In the genomic region with DNA sequence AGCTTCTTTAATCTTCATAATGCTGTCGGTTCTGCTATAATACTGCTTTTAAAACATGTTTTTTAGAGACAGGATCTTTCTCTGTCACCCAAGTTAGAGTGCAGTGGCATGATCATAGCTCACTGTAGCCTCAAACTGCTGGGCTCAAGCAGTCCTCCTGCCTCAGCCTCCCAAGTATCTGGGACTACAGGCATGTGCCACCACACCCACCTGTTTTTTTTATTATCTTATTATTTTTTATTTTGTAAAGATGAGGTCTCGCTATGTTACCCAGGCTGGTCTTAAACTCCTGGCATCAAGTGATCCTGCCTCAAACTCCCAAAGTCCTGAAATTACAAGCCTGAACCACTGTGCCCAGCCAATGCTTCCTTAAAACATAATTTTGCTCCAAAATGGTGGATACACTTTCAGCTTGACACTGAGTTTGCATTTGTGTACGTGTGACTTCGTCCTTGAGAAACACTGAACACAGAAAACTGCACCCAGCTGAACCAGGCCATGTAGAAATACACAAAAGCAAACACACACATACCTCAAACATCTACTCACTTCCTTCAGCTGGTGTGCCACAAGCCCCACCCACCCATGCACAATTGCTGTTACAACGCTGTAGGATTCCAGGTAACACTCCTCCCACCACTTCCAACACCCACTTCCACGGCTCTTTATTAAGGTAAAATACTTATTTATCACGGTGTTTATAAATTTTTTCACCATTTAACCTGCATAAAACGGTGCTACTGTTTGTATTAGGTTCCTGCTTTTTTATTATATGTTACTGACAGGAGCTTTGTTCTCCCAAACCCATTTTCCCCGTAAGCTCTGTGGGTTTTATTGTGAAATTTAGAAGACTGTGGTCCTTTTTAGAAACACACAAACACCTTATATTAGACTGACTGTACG, we compare ENCODE assay signal across 11 cellular contexts.
DNase-seq lines count a peak whose midpoint lies in the region; FAIRE-seq and TF ChIP-seq lines count a peak whose summit lies in the region.
"Had no signal": no experiment of that assay in that cellular context is flagged by ENCODE, and none has a peak within 500 bp of the region (broad histone marks: within the 10 kb centered on the region; RNA-seq: fewer than 3 reads in every experiment).

No MANE protein-coding gene starts in this region.

- H3K27me3 Mint-ChIP-seq in MCF 10A (ENCODE audit: insufficient read depth, unreplicated experiment), result no peaks in the 10 kb centered on the region
- H3K27me3 Mint-ChIP-seq: activated naive CD8-positive, alpha-beta T cell treated with anti-CD3 and anti-CD28 coated beads, Interleukin-2, amount 50 U/mL, for 24 hours had no signal

- CTCF ChIA-PET in MCF 10A (lab: Yijun Ruan, JAX), result interaction anchor here (0.6 to 2.2 kb wide), 11 partner anchors 10 to 928 kb away, joined by 3 to 9 read pairs (median 4); no protein-coding TSS in a partner anchor

- H3K4me3 Mint-ChIP-seq in MCF 10A (ENCODE audit: unreplicated experiment), result peak overlapping the region; percentile 59
- H3K4me3 Mint-ChIP-seq: activated naive CD8-positive, alpha-beta T cell treated with anti-CD3 and anti-CD28 coated beads, Interleukin-2, amount 50 U/mL, for 24 hours had no signal

- H3K27ac ChIP-seq in muscle layer of duodenum (ENCODE audit: low read length) (peak overlapping the region; percentile 41), kidney (ENCODE audit: low read depth in 2 of 2, low read length in 2 of 2) (no peak overlapping the region), thyroid gland (no peak overlapping the region)

- no peaks in the 10 kb centered on the region for H3K9me3 Mint-ChIP-seq in MCF 10A (ENCODE audit: unreplicated experiment)
- H3K9me3 Mint-ChIP-seq: activated naive CD8-positive, alpha-beta T cell treated with anti-CD3 and anti-CD28 coated beads, Interleukin-2, amount 50 U/mL, for 24 hours had no signal

- peaks cover 5 to 10% of the 10 kb centered on the region in 2 donors for H3K4me1 ChIP-seq in muscle layer of duodenum (ENCODE audit: control insufficient read depth in 1 of 2, insufficient read depth in 2 of 2, low read length in 2 of 2)
- H3K4me1 ChIP-seq in kidney (ENCODE audit: control insufficient read depth in 1 of 2, insufficient read depth in 1 of 2, low read depth in 1 of 2, low read length in 2 of 2), result no peaks in the 10 kb centered on the region
- H3K4me1 ChIP-seq in thyroid gland, result peaks cover 0 to 11% of the 10 kb centered on the region in 2 donors

- peak overlapping the region; percentile 90 for H3K27ac Mint-ChIP-seq in MCF 10A (ENCODE audit: low read depth, unreplicated experiment)
- H3K27ac Mint-ChIP-seq: activated naive CD8-positive, alpha-beta T cell treated with anti-CD3 and anti-CD28 coated beads, Interleukin-2, amount 50 U/mL, for 24 hours had no signal

- H3K27me3 ChIP-seq in muscle layer of duodenum (ENCODE audit: low read depth, low read length) (no peaks in the 10 kb centered on the region), thyroid gland (no peaks in the 10 kb centered on the region)
- H3K27me3 ChIP-seq: tibial nerve had no signal

- no peak for TF ChIP-seq POLR2A in thyroid gland (IDR thresholded peaks at IDR 0.05)

- H3K9ac ChIP-seq in kidney (ENCODE audit: low read length in 2 of 2), result no peak overlapping the region

- H3K4me1 Mint-ChIP-seq in MCF 10A (ENCODE audit: insufficient read depth, unreplicated experiment), result peaks cover 16% of the 10 kb centered on the region

- FAIRE-seq in kidney (lab: Jason Lieb, UNC), result no peak

- in situ Hi-C loops in Caki2 (cut with HindIII; ENCODE audit: low pct_unique_long_range_greater_than_20kb, low sequenced_read_pairs), result no loop called here

- no peaks in the 10 kb centered on the region for H3K36me3 Mint-ChIP-seq in MCF 10A (ENCODE audit: insufficient read depth, unreplicated experiment)

- no peaks in the 10 kb centered on the region for H3K36me3 ChIP-seq in muscle layer of duodenum (ENCODE audit: control insufficient read depth in 1 of 2, insufficient read depth in 2 of 2, low read length in 2 of 2)
- H3K36me3 ChIP-seq in kidney (ENCODE audit: control insufficient read depth in 1 of 2, insufficient read depth in 2 of 2, low read length in 2 of 2), result no peaks in the 10 kb centered on the region
- H3K36me3 ChIP-seq in thyroid gland, result no peaks in the 10 kb centered on the region
- H3K36me3 ChIP-seq: tibial nerve had no signal

- WGBS in thyroid gland, 2 donors, result 60 to 72% methylated on average over 10 of the region's 10 CpGs

- DNase-seq in Caki2 (ENCODE audit: low read depth), result peak; percentile 40
- peak; percentile 45 for DNase-seq in NCI-H69 (lab: John Stamatoyannopoulos, UW)
- DNase-seq in MCF 10A (ENCODE audit: unreplicated experiment), result peak; percentile 82
- no peak for DNase-seq in AG08396 (ENCODE audit: low spot score)
- no peak for DNase-seq in kidney
- no peak for DNase-seq in thyroid gland
- DNase-seq in NCI-H1105 treated with DMSO at 0.1 percent for 48 hours (lab: John Stamatoyannopoulos, UW), result no peak
- DNase-seq: activated naive CD8-positive, alpha-beta T cell treated with anti-CD3 and anti-CD28 coated beads, Interleukin-2, amount 50 U/mL, for 24 hours; right cardiac atrium had no signal

- BruUV-seq in MCF 10A (replicated peaks; lab: Mats Ljungman, UMichigan), result no TSS peak

- intact Hi-C loops in MCF 10A (cut with micrococcal nuclease), result loop anchor here (2.0 kb wide), 1 partner anchor 108 kb away; a partner anchor contains a TSS
- intact Hi-C loops in kidney (cut with DNase I), result no loop called here
- intact Hi-C loops in thyroid gland (cut with DNase I), result no loop called here

- no peak for TF ChIP-seq CTCF in MCF 10A (IDR thresholded peaks at IDR 0.05; ENCODE audit: unreplicated experiment)
- no peak for TF ChIP-seq CTCF in kidney (IDR thresholded peaks at IDR 0.05; ENCODE audit: borderline replicate concordance, extremely low read depth, insufficient read depth)
- no peak for TF ChIP-seq CTCF in thyroid gland (IDR thresholded peaks at IDR 0.05)

- no peak overlapping the region for H3K4me3 ChIP-seq in muscle layer of duodenum (ENCODE audit: low read depth in 1 of 2, low read length in 2 of 2)
- no peak overlapping the region for H3K4me3 ChIP-seq in kidney (ENCODE audit: low read length in 2 of 2)
- H3K4me3 ChIP-seq in thyroid gland (replicated peaks in 1 of 3), result no peak overlapping the region
- H3K4me3 ChIP-seq: tibial nerve had no signal

- POLR2A ChIA-PET in MCF 10A (lab: Yijun Ruan, JAX), result interaction anchor here (0.6 to 5.2 kb wide), 17 partner anchors 9 to 1095 kb away, joined by 3 to 34 read pairs (median 5); no protein-coding TSS in a partner anchor

- H3K9me3 ChIP-seq in muscle layer of duodenum (ENCODE audit: control insufficient read depth in 1 of 2, low read length in 2 of 2), result no peaks in the 10 kb centered on the region
- no peaks in the 10 kb centered on the region for H3K9me3 ChIP-seq in kidney (ENCODE audit: control insufficient read depth in 1 of 2, low read length in 2 of 2)
- no peaks in the 10 kb centered on the region for H3K9me3 ChIP-seq in thyroid gland
- H3K9me3 ChIP-seq: tibial nerve had no signal

Comparison
In these comparisons a context has a peak if more than half of its experiments do, and no peak if none do; other contexts are left out.
1. DNase-seq: peak in Caki2 (single experiment), NCI-H69 (single experiment) and MCF 10A (single experiment); none in AG08396 (single experiment), kidney (single experiment), thyroid gland (0 of 2) and NCI-H1105 treated with DMSO at 0.1 percent for 48 hours (single experiment).